13 cellular contexts compared by ENCODE assay signal in the genomic region with DNA sequence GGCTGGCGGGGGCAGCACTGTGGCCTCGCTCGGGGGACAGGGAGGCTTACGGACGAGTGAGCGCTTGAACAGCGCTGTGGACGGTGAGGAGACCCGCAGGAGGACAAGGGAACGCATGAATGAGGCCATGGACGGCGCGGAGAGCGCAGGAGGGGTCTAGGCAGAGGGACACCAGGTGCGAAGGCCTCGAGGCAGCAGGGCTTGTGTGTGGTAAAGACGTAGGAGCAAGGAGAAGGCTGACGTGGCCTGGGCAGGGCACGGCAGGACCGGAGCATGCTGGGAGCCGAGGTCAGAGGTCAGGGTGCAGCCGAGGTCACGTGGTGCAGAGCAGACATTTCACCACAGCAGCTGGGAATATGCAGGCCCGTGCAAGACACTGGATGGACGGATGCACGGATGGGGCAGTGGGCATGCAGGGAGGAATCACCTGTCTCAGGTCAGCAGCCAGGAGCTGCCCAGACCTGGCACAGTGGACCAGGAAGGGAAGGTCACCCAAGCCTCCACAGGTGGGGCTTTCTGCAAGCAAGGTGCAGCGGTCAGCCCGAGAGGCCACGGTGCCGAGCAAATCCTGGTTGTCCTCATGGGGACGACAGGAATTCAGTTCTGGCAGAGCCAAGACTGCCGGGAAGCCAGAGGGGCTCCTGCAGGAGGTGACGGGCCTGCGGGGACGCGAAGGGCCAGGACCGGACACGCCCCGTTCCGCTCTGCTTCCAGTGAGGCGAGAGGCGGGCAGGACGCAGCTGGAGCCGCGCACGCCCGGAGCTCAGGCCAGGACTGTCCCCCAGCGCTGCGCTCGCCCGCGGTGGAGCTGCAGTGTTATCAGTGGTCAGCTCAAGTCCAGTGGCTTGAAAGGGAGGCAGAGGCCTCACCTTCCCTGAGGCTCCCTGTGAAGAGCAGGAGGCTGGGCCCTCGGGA.
DNase-seq lines count a peak whose midpoint lies in the region; ATAC-seq lines count a peak whose summit lies in the region.
"Had no signal": no experiment of that assay in that cellular context is flagged by ENCODE, and none has a peak within 500 bp of the region (broad histone marks: within the 10 kb centered on the region; RNA-seq: fewer than 3 reads in every experiment).

No MANE protein-coding gene starts in this region.

- peak overlapping the region; percentile 22 for H3K27ac ChIP-seq in temporal lobe (ENCODE audit: low read depth, low read length)
- H3K27ac ChIP-seq: cardiac muscle cell had no signal

- in situ Hi-C loops in G401 (cut with HindIII; ENCODE audit: low sequenced_read_pairs), result loop anchor here (5.0 kb wide), 1 partner anchor 62 kb away; no protein-coding TSS in a partner anchor

- no peak for DNase-seq in activated CD4-positive, alpha-beta T cell treated with anti-CD3 and anti-CD28 coated beads for 36 hours
- no peak for DNase-seq in activated CD4-positive, alpha-beta T cell treated with anti-CD3 and anti-CD28 coated beads for 48 hours
- DNase-seq in activated naive CD8-positive, alpha-beta T cell treated with anti-CD3 and anti-CD28 coated beads, Interleukin-2, amount 50 U/mL, for 24 hours, result no peak
- DNase-seq in kidney tubule cell (ENCODE audit: low spot score) (peak; percentile 59), G401 (ENCODE audit: low spot score) (no peak), nucleus accumbens (lab: John Stamatoyannopoulos, UW) (no peak)
- DNase-seq: 8988T, mammary epithelial cell, NCI-H2081 treated with DMSO at 0.1 percent for 48 hours, SK-N-SH had no signal

- H3K36me3 Mint-ChIP-seq in activated CD4-positive, alpha-beta T cell treated with anti-CD3 and anti-CD28 coated beads for 36 hours (ENCODE audit: low read depth), result peaks cover 19% of the 10 kb centered on the region
- H3K36me3 Mint-ChIP-seq in activated naive CD8-positive, alpha-beta T cell treated with anti-CD3 and anti-CD28 coated beads, Interleukin-2, amount 50 U/mL, for 24 hours (ENCODE audit: low read depth), result peaks cover 4% of the 10 kb centered on the region

- peak overlapping the region; percentile 65 for H3K27ac Mint-ChIP-seq in activated CD4-positive, alpha-beta T cell treated with anti-CD3 and anti-CD28 coated beads for 36 hours
- peak overlapping the region; percentile 49 for H3K27ac Mint-ChIP-seq in activated naive CD8-positive, alpha-beta T cell treated with anti-CD3 and anti-CD28 coated beads, Interleukin-2, amount 50 U/mL, for 24 hours

- H3K4me3 Mint-ChIP-seq in activated CD4-positive, alpha-beta T cell treated with anti-CD3 and anti-CD28 coated beads for 36 hours, result no peak overlapping the region
- no peak overlapping the region for H3K4me3 Mint-ChIP-seq in activated naive CD8-positive, alpha-beta T cell treated with anti-CD3 and anti-CD28 coated beads, Interleukin-2, amount 50 U/mL, for 24 hours

- H3K27me3 Mint-ChIP-seq in activated CD4-positive, alpha-beta T cell treated with anti-CD3 and anti-CD28 coated beads for 36 hours, result no peaks in the 10 kb centered on the region
- no peaks in the 10 kb centered on the region for H3K27me3 Mint-ChIP-seq in activated naive CD8-positive, alpha-beta T cell treated with anti-CD3 and anti-CD28 coated beads, Interleukin-2, amount 50 U/mL, for 24 hours

- ATAC-seq in activated CD4-positive, alpha-beta T cell treated with anti-CD3 and anti-CD28 coated beads for 36 hours, result no peak
- ATAC-seq in activated naive CD8-positive, alpha-beta T cell treated with anti-CD3 and anti-CD28 coated beads, Interleukin-2, amount 50 U/mL, for 24 hours, result no peak
- ATAC-seq in GM21529 (IDR thresholded peaks at IDR 0.05; ENCODE audit: unreplicated experiment), result no peak

- H3K9me3 Mint-ChIP-seq in activated CD4-positive, alpha-beta T cell treated with anti-CD3 and anti-CD28 coated beads for 36 hours (ENCODE audit: low read depth), result no peaks in the 10 kb centered on the region
- H3K9me3 Mint-ChIP-seq in activated naive CD8-positive, alpha-beta T cell treated with anti-CD3 and anti-CD28 coated beads, Interleukin-2, amount 50 U/mL, for 24 hours, result no peaks in the 10 kb centered on the region

- peaks cover 57% of the 10 kb centered on the region for H3K4me1 Mint-ChIP-seq in activated CD4-positive, alpha-beta T cell treated with anti-CD3 and anti-CD28 coated beads for 36 hours
- peaks cover 68% of the 10 kb centered on the region for H3K4me1 Mint-ChIP-seq in activated naive CD8-positive, alpha-beta T cell treated with anti-CD3 and anti-CD28 coated beads, Interleukin-2, amount 50 U/mL, for 24 hours

- intact Hi-C loops in activated CD4-positive, alpha-beta T cell treated with anti-CD3 and anti-CD28 coated beads for 36 hours (cut with DNase I, micrococcal nuclease), result loop anchor here in 1 of 2 experiments (10.0 kb wide), 2 partner anchors 565 to 855 kb away; partner anchors contain the start of genes CUL4A, DCUN1D2 and PCID2

- CTCF ChIA-PET in activated CD4-positive, alpha-beta T cell treated with anti-CD3 and anti-CD28 coated beads for 36 hours (lab: Charles Lee), result no interaction called here

- POLR2A ChIA-PET in activated CD4-positive, alpha-beta T cell treated with anti-CD3 and anti-CD28 coated beads for 36 hours (lab: Charles Lee), result no interaction called here
